ENCODE assay signal across 23 cellular contexts in genomic region chrX:456146-456545, GRCh38.
"Had no signal": no experiment of that assay in that cellular context is flagged by ENCODE, and none has a peak within 500 bp of the region (broad histone marks: within the 10 kb centered on the region; RNA-seq: fewer than 3 reads in every experiment).

No MANE protein-coding gene starts in this region.

- H3K4me1 ChIP-seq: colonic mucosa, esophagus muscularis mucosa, esophagus squamous epithelium, foreskin keratinocyte, gastrocnemius medialis, gastroesophageal sphincter, heart left ventricle, heart right ventricle had no signal

- H3K4me3 ChIP-seq: colonic mucosa, coronary artery, dorsolateral prefrontal cortex, esophagus muscularis mucosa, esophagus squamous epithelium, gastrocnemius medialis, gastroesophageal sphincter, heart left ventricle, heart right ventricle, hepatocyte had no signal

- H3K27me3 ChIP-seq: colonic mucosa, foreskin keratinocyte, heart left ventricle, hepatocyte had no signal

- H3K36me3 ChIP-seq: colonic mucosa, esophagus muscularis mucosa, esophagus squamous epithelium, gastrocnemius medialis, gastroesophageal sphincter, heart left ventricle, heart right ventricle had no signal

- H3K9me3 ChIP-seq: colonic mucosa, gastrocnemius medialis had no signal

- DNase-seq: colonic mucosa; cortex of kidney; dermis blood vessel endothelial cell; effector CD4-positive, alpha-beta T cell; effector CD8-positive, alpha-beta T cell; effector memory CD4-positive, alpha-beta T cell; effector memory CD8-positive, alpha-beta T cell; endodermal cell; erythroblast; esophagus squamous epithelium; foreskin fibroblast; foreskin keratinocyte; foreskin melanocyte; gastrocnemius medialis; glutamatergic neuron; heart left ventricle; heart right ventricle had no signal

- H3K27ac ChIP-seq: colonic mucosa, coronary artery, dorsolateral prefrontal cortex, epithelial cell of prostate, esophagus muscularis mucosa, esophagus squamous epithelium, foreskin keratinocyte, gastrocnemius medialis, gastroesophageal sphincter, heart left ventricle, heart right ventricle, hepatocyte had no signal
